ENCODE assay signal across 13 cellular contexts in genomic region chr3:98513136-98513535, GRCh38. TPM values are rescaled to one million over a fixed set of nuclear protein-coding genes. Genes with fewer than 3 reads are reported as not detected.
A peak's percentile ranks its signal among the peaks of the same experiment; 100 is the strongest.
DNase-seq lines count a peak whose midpoint lies in the region; ATAC-seq and TF ChIP-seq lines count a peak whose summit lies in the region.
"Had no signal": no experiment of that assay in that cellular context is flagged by ENCODE, and none has a peak within 500 bp of the region (broad histone marks: within the 10 kb centered on the region; RNA-seq: fewer than 3 reads in every experiment).

No MANE protein-coding gene starts in this region.

- H3K27ac Mint-ChIP-seq in activated CD4-positive, alpha-beta memory T cell treated with anti-CD3 and anti-CD28 coated beads for 36 hours, result no peak overlapping the region
- H3K27ac Mint-ChIP-seq in activated CD4-positive, alpha-beta memory T cell treated with anti-CD3 and anti-CD28 coated beads, Interleukin-2, amount 10 ng/mL, durations not matched to agents 7 days and 5 days, result no peak overlapping the region
- H3K27ac Mint-ChIP-seq in endodermal cell, result no peak overlapping the region

- POLR2A ChIA-PET in activated CD4-positive, alpha-beta memory T cell treated with anti-CD3 and anti-CD28 coated beads for 36 hours (lab: Charles Lee), result no interaction called here
- POLR2A ChIA-PET in activated CD4-positive, alpha-beta memory T cell treated with anti-CD3 and anti-CD28 coated beads, Interleukin-2, amount 10 ng/mL, durations not matched to agents 7 days and 5 days (lab: Charles Lee), result interaction anchor here (1.1 to 4.9 kb wide), 5 partner anchors 20 to 75 kb away, joined by 3 to 35 read pairs (median 5); no protein-coding TSS in a partner anchor

- H3K9ac ChIP-seq in endodermal cell (ENCODE audit: extremely low read depth, low read length, poor library complexity, severe bottlenecking), result no peak overlapping the region

- peaks cover 3% of the 10 kb centered on the region for H3K4me1 ChIP-seq in endodermal cell (ENCODE audit: control insufficient read depth, insufficient read depth, low read length)
- H3K4me1 ChIP-seq: upper lobe of right lung had no signal

- peaks cover 68% of the 10 kb centered on the region for H3K36me3 Mint-ChIP-seq in activated CD4-positive, alpha-beta memory T cell treated with anti-CD3 and anti-CD28 coated beads for 36 hours
- H3K36me3 Mint-ChIP-seq in activated CD4-positive, alpha-beta memory T cell treated with anti-CD3 and anti-CD28 coated beads, Interleukin-2, amount 10 ng/mL, durations not matched to agents 7 days and 5 days (ENCODE audit: low read depth), result peaks cover 91% of the 10 kb centered on the region
- H3K36me3 Mint-ChIP-seq in endodermal cell (ENCODE audit: low read depth), result peaks cover 16% of the 10 kb centered on the region

- H3K4me3 Mint-ChIP-seq in activated CD4-positive, alpha-beta memory T cell treated with anti-CD3 and anti-CD28 coated beads for 36 hours, result no peak overlapping the region
- H3K4me3 Mint-ChIP-seq in activated CD4-positive, alpha-beta memory T cell treated with anti-CD3 and anti-CD28 coated beads, Interleukin-2, amount 10 ng/mL, durations not matched to agents 7 days and 5 days, result no peak overlapping the region
- no peak overlapping the region for H3K4me3 Mint-ChIP-seq in endodermal cell

- CTCF ChIA-PET in activated CD4-positive, alpha-beta memory T cell treated with anti-CD3 and anti-CD28 coated beads for 36 hours (lab: Charles Lee), result no interaction called here
- CTCF ChIA-PET in activated CD4-positive, alpha-beta memory T cell treated with anti-CD3 and anti-CD28 coated beads, Interleukin-2, amount 10 ng/mL, durations not matched to agents 7 days and 5 days (lab: Charles Lee), result no interaction called here

- peaks cover 45% of the 10 kb centered on the region for H3K4me1 Mint-ChIP-seq in activated CD4-positive, alpha-beta memory T cell treated with anti-CD3 and anti-CD28 coated beads for 36 hours (ENCODE audit: low read depth)
- peaks cover 75% of the 10 kb centered on the region for H3K4me1 Mint-ChIP-seq in activated CD4-positive, alpha-beta memory T cell treated with anti-CD3 and anti-CD28 coated beads, Interleukin-2, amount 10 ng/mL, durations not matched to agents 7 days and 5 days
- peaks cover 12% of the 10 kb centered on the region for H3K4me1 Mint-ChIP-seq in endodermal cell

- in situ Hi-C loops in G401 (cut with HindIII; ENCODE audit: low sequenced_read_pairs), result no loop called here

- H3K9me3 Mint-ChIP-seq in activated CD4-positive, alpha-beta memory T cell treated with anti-CD3 and anti-CD28 coated beads for 36 hours, result no peaks in the 10 kb centered on the region
- no peaks in the 10 kb centered on the region for H3K9me3 Mint-ChIP-seq in activated CD4-positive, alpha-beta memory T cell treated with anti-CD3 and anti-CD28 coated beads, Interleukin-2, amount 10 ng/mL, durations not matched to agents 7 days and 5 days
- H3K9me3 Mint-ChIP-seq in endodermal cell, result no peaks in the 10 kb centered on the region

- H3K27me3 ChIP-seq in endodermal cell (ENCODE audit: control insufficient read depth, insufficient read depth, low read length, poor library complexity, severe bottlenecking), result no peaks in the 10 kb centered on the region
- H3K27me3 ChIP-seq: upper lobe of right lung had no signal

- H3K36me3 ChIP-seq in endodermal cell (ENCODE audit: control insufficient read depth, insufficient read depth, low read length), result peaks cover 23% of the 10 kb centered on the region

- peak; percentile 36 for ATAC-seq in stimulated activated naive CD8-positive, alpha-beta T cell treated with anti-CD3 and anti-CD28 coated beads, Interleukin-15, Interleukin-2, amounts not matched to agents 100 U/mL and 50 U/mL, for 24 hours
- ATAC-seq in GM19463 (IDR thresholded peaks at IDR 0.05; ENCODE audit: unreplicated experiment), result no peak
- ATAC-seq: upper lobe of right lung had no signal

- no peaks in the 10 kb centered on the region for H3K9me3 ChIP-seq in endodermal cell (ENCODE audit: control insufficient read depth, low read length)
- H3K9me3 ChIP-seq: upper lobe of right lung had no signal

- H3K27ac ChIP-seq in epithelial cell of prostate (peak overlapping the region; percentile 94), endodermal cell (ENCODE audit: low read depth, low read length) (no peak overlapping the region)
- H3K27ac ChIP-seq: upper lobe of right lung had no signal

- intact Hi-C loops in activated CD4-positive, alpha-beta memory T cell treated with anti-CD3 and anti-CD28 coated beads for 36 hours (cut with micrococcal nuclease), result no loop called here

- no peak for TF ChIP-seq CTCF in endodermal cell (conservative IDR thresholded peaks at IDR 0.05)

- DNase-seq in activated CD4-positive, alpha-beta memory T cell treated with anti-CD3 and anti-CD28 coated beads for 36 hours, result peak; percentile 50
- DNase-seq in activated CD4-positive, alpha-beta memory T cell treated with anti-CD3 and anti-CD28 coated beads, Interleukin-2, amount 10 ng/mL, durations not matched to agents 7 days and 5 days, result no peak
- peak; percentile 91 to 93 for DNase-seq in NOMO-1 (lab: John Stamatoyannopoulos, UW; ENCODE audit: unreplicated experiment in 2 of 2)
- peak; percentile 94 for DNase-seq in epithelial cell of prostate (ENCODE audit: low read depth, low spot score)
- no peak for DNase-seq in stimulated activated naive CD8-positive, alpha-beta T cell treated with anti-CD3 and anti-CD28 coated beads, Interleukin-15, Interleukin-2, amounts not matched to agents 100 U/mL and 50 U/mL, for 24 hours
- DNase-seq in G401 (ENCODE audit: low spot score), result no peak
- DNase-seq in endodermal cell, result no peak
- DNase-seq: activated CD4-positive, CD25-positive, alpha-beta regulatory T cell; OCI-M1; upper lobe of right lung had no signal

- WGBS in endodermal cell (ENCODE audit: insufficient coverage in 1 of 2, insufficient read length in 1 of 2), 2 experiments, result 84 to 95% methylated on average over 2 to 4 of the region's 4 CpGs

- no peak overlapping the region for H3K4me3 ChIP-seq in endodermal cell (ENCODE audit: low read length)
- H3K4me3 ChIP-seq: upper lobe of right lung had no signal

- no peaks in the 10 kb centered on the region for H3K27me3 Mint-ChIP-seq in activated CD4-positive, alpha-beta memory T cell treated with anti-CD3 and anti-CD28 coated beads for 36 hours
- no peaks in the 10 kb centered on the region for H3K27me3 Mint-ChIP-seq in activated CD4-positive, alpha-beta memory T cell treated with anti-CD3 and anti-CD28 coated beads, Interleukin-2, amount 10 ng/mL, durations not matched to agents 7 days and 5 days
- no peaks in the 10 kb centered on the region for H3K27me3 Mint-ChIP-seq in endodermal cell (ENCODE audit: insufficient read depth)

RNA-seq across cellular contexts. Expression of gene CLDND1, which starts 9.6 kb away (rescaled TPM):
- 100 to 1,000 TPM; 199 to 208 TPM for total RNA-seq in activated CD4-positive, alpha-beta memory T cell treated with anti-CD3 and anti-CD28 coated beads for 36 hours
- total RNA-seq in activated CD4-positive, alpha-beta memory T cell treated with anti-CD3 and anti-CD28 coated beads, Interleukin-2, amount 10 ng/mL, durations not matched to agents 7 days and 5 days, result 100 to 1,000 TPM; 673 to 683 TPM
- 25.6 and 27.2 TPM in 2 replicates for total RNA-seq in G401 (2014; rRNA removed; shearing (Covaris generic))
- total RNA-seq in endodermal cell, result 100 to 1,000 TPM in 1 of 2 donors, 10 to 100 TPM in 1; 97.7 to 106 TPM
- polyA plus RNA-seq in endodermal cell (2013, experiment 1 of 2), result 117 TPM
- polyA plus RNA-seq in endodermal cell (2013, experiment 2 of 2), result 105 TPM

RNA-seq across cellular contexts. Expression of gene OR5K2, which starts 15.7 kb away (rescaled TPM):
- not detected for total RNA-seq in activated CD4-positive, alpha-beta memory T cell treated with anti-CD3 and anti-CD28 coated beads for 36 hours
- total RNA-seq in activated CD4-positive, alpha-beta memory T cell treated with anti-CD3 and anti-CD28 coated beads, Interleukin-2, amount 10 ng/mL, durations not matched to agents 7 days and 5 days, result not detected
- not detected in 2 replicates for total RNA-seq in G401 (2014; rRNA removed; shearing (Covaris generic))
- total RNA-seq in endodermal cell, result not detected
- polyA plus RNA-seq in endodermal cell (2013, experiment 1 of 2), result not detected
- polyA plus RNA-seq in endodermal cell (2013, experiment 2 of 2), result not detected
- total RNA-seq: upper lobe of right lung had no signal
- polyA plus RNA-seq: AG04450, neural cell had no signal

RNA-seq across cellular contexts. Expression of gene GPR15, which starts 18.6 kb away (rescaled TPM):
- total RNA-seq in activated CD4-positive, alpha-beta memory T cell treated with anti-CD3 and anti-CD28 coated beads for 36 hours, result 1 to 10 TPM; 2.8 to 3.0 TPM
- 100 to 1,000 TPM; 111 TPM for total RNA-seq in activated CD4-positive, alpha-beta memory T cell treated with anti-CD3 and anti-CD28 coated beads, Interleukin-2, amount 10 ng/mL, durations not matched to agents 7 days and 5 days
- total RNA-seq in G401 (2014; rRNA removed; shearing (Covaris generic)), result not detected in 2 replicates
- not detected for total RNA-seq in endodermal cell
- not detected for polyA plus RNA-seq in endodermal cell (2013, experiment 1 of 2)
- not detected for polyA plus RNA-seq in endodermal cell (2013, experiment 2 of 2)
- polyA plus RNA-seq: AG04450, neural cell had no signal

RNA-seq across cellular contexts. Expression of gene OR5K1, which starts 50.1 kb away (rescaled TPM):
- not detected for total RNA-seq in activated CD4-positive, alpha-beta memory T cell treated with anti-CD3 and anti-CD28 coated beads for 36 hours
- not detected for total RNA-seq in activated CD4-positive, alpha-beta memory T cell treated with anti-CD3 and anti-CD28 coated beads, Interleukin-2, amount 10 ng/mL, durations not matched to agents 7 days and 5 days
- not detected in 2 replicates for total RNA-seq in G401 (2014; rRNA removed; shearing (Covaris generic))
- not detected for total RNA-seq in endodermal cell
- not detected for polyA plus RNA-seq in endodermal cell (2013, experiment 1 of 2)
- polyA plus RNA-seq in endodermal cell (2013, experiment 2 of 2), result not detected
- total RNA-seq: upper lobe of right lung had no signal
- polyA plus RNA-seq: AG04450, neural cell had no signal

Comparison
In these comparisons a context has a peak if more than half of its experiments do, and no peak if none do; other contexts are left out.
1. DNase-seq: peak in activated CD4-positive, alpha-beta memory T cell treated with anti-CD3 and anti-CD28 coated beads for 36 hours (single experiment), NOMO-1 (2 of 2) and epithelial cell of prostate (single experiment); none in activated CD4-positive, alpha-beta memory T cell treated with anti-CD3 and anti-CD28 coated beads, Interleukin-2, amount 10 ng/mL, durations not matched to agents 7 days and 5 days (single experiment), stimulated activated naive CD8-positive, alpha-beta T cell treated with anti-CD3 and anti-CD28 coated beads, Interleukin-15, Interleukin-2, amounts not matched to agents 100 U/mL and 50 U/mL, for 24 hours (single experiment), G401 (single experiment) and endodermal cell (single experiment).
2. RNA of gene GPR15, which starts 18.6 kb away (total RNA-seq): 111 TPM in activated CD4-positive, alpha-beta memory T cell treated with anti-CD3 and anti-CD28 coated beads, Interleukin-2, amount 10 ng/mL, durations not matched to agents 7 days and 5 days; 2.8 to 3.0 TPM in activated CD4-positive, alpha-beta memory T cell treated with anti-CD3 and anti-CD28 coated beads for 36 hours, not detected in G401 and not detected in endodermal cell; every median in the first group is over 10 times any median in the second.